In genomic region chr6:112016335-112016734, GRCh38 we compare ENCODE assay signal across 11 cellular contexts. TPM values are rescaled to one million over a fixed set of nuclear protein-coding genes. Genes with fewer than 3 reads are reported as not detected.
DNase-seq lines count a peak whose midpoint lies in the region; ATAC-seq, FAIRE-seq and TF ChIP-seq lines count a peak whose summit lies in the region.
"Had no signal": no experiment of that assay in that cellular context is flagged by ENCODE, and none has a peak within 500 bp of the region (broad histone marks: within the 10 kb centered on the region; RNA-seq: fewer than 3 reads in every experiment).

No MANE protein-coding gene starts in this region.

- H3K27me3 ChIP-seq in keratinocyte (ENCODE audit: control insufficient read depth, extremely low read depth, insufficient read depth, low read length) = no peaks in the 10 kb centered on the region
- H3K27me3 ChIP-seq in sigmoid colon = no peaks in the 10 kb centered on the region

- no peaks in the 10 kb centered on the region for H3K79me2 ChIP-seq in keratinocyte (ENCODE audit: control insufficient read depth, insufficient read depth, low read length)

- H3K4me1 ChIP-seq in keratinocyte (ENCODE audit: control insufficient read depth, extremely low read depth, insufficient read depth, low read length) (peaks cover 23% of the 10 kb centered on the region), sigmoid colon (peaks cover 0 to 40% (median 20%) of the 10 kb centered on the region in 4 donors)
- H3K4me1 ChIP-seq: A549 had no signal

- H3K27ac ChIP-seq in keratinocyte (ENCODE audit: control insufficient read depth, insufficient read depth, low read length) = peak overlapping the region; percentile 44
- peak overlapping the region in 1 of 4 donors; percentile 34 for H3K27ac ChIP-seq in sigmoid colon
- H3K27ac ChIP-seq: A549 had no signal

- H3K27ac Mint-ChIP-seq in activated T-helper 17 cell treated with anti-CD3 and anti-CD28 coated beads, Interleukin-2, amount 50 U/mL, for 72 hours = peak overlapping the region; percentile 90
- peak overlapping the region; percentile 19 for H3K27ac Mint-ChIP-seq in stimulated activated effector memory CD8-positive, alpha-beta T cell treated with anti-CD3 and anti-CD28 coated beads, Interleukin-12 subunit alpha, Interleukin-12 subunit beta, amount 100 ng/mL, for 72 hours

- dilution Hi-C loops in keratinocyte (cut with MboI; ENCODE audit: extremely low pct_ligation_motif_present, low sequenced_read_pairs) = no loop called here

- H3K9me3 ChIP-seq in keratinocyte (ENCODE audit: control insufficient read depth, low read depth, low read length) (no peaks in the 10 kb centered on the region), sigmoid colon (no peaks in the 10 kb centered on the region)
- H3K9me3 ChIP-seq: A549 had no signal

- H3K36me3 Mint-ChIP-seq in activated T-helper 17 cell treated with anti-CD3 and anti-CD28 coated beads, Interleukin-2, amount 50 U/mL, for 72 hours (ENCODE audit: low read depth) = no peaks in the 10 kb centered on the region
- H3K36me3 Mint-ChIP-seq in stimulated activated effector memory CD8-positive, alpha-beta T cell treated with anti-CD3 and anti-CD28 coated beads, Interleukin-12 subunit alpha, Interleukin-12 subunit beta, amount 100 ng/mL, for 72 hours = no peaks in the 10 kb centered on the region

- no peaks in the 10 kb centered on the region for H3K9me3 Mint-ChIP-seq in activated T-helper 17 cell treated with anti-CD3 and anti-CD28 coated beads, Interleukin-2, amount 50 U/mL, for 72 hours
- no peaks in the 10 kb centered on the region for H3K9me3 Mint-ChIP-seq in stimulated activated effector memory CD8-positive, alpha-beta T cell treated with anti-CD3 and anti-CD28 coated beads, Interleukin-12 subunit alpha, Interleukin-12 subunit beta, amount 100 ng/mL, for 72 hours

- no peak overlapping the region for H3K9ac ChIP-seq in keratinocyte (ENCODE audit: control insufficient read depth, extremely low read depth, insufficient read depth, low read length)

- intact Hi-C loops in sigmoid colon (cut with DNase I) = no loop called here

- DNase-seq in activated CD4-positive, alpha-beta T cell treated with anti-CD3 and anti-CD28 coated beads for 24 hours (ENCODE audit: low read depth in 2 of 2) = peak; percentile 53 to 55
- DNase-seq in activated CD4-positive, alpha-beta T cell treated with anti-CD3 and anti-CD28 coated beads, Interleukin-2, amount 50 U/mL, for 1 hour = no peak
- no peak for DNase-seq in keratinocyte (ENCODE audit: low read depth, low spot score)
- DNase-seq in stimulated activated effector memory CD8-positive, alpha-beta T cell treated with anti-CD3 and anti-CD28 coated beads, Interleukin-12 subunit alpha, Interleukin-12 subunit beta, amount 100 ng/mL, for 72 hours (ENCODE audit: low spot score in 2 of 2) = no peak
- no peak for DNase-seq in sigmoid colon
- no peak for DNase-seq in iPS-NIHi7 (ENCODE audit: extremely low spot score)
- no peak for DNase-seq in 8988T
- DNase-seq: effector CD8-positive, alpha-beta T cell; NCI-H1417 treated with DMSO at 0.1 percent for 48 hours had no signal

- H3K4me1 Mint-ChIP-seq in activated T-helper 17 cell treated with anti-CD3 and anti-CD28 coated beads, Interleukin-2, amount 50 U/mL, for 72 hours = peaks cover 29% of the 10 kb centered on the region
- peaks cover 36% of the 10 kb centered on the region for H3K4me1 Mint-ChIP-seq in stimulated activated effector memory CD8-positive, alpha-beta T cell treated with anti-CD3 and anti-CD28 coated beads, Interleukin-12 subunit alpha, Interleukin-12 subunit beta, amount 100 ng/mL, for 72 hours

- H3K4me3 Mint-ChIP-seq in activated T-helper 17 cell treated with anti-CD3 and anti-CD28 coated beads, Interleukin-2, amount 50 U/mL, for 72 hours = peak overlapping the region; percentile 71
- H3K4me3 Mint-ChIP-seq in stimulated activated effector memory CD8-positive, alpha-beta T cell treated with anti-CD3 and anti-CD28 coated beads, Interleukin-12 subunit alpha, Interleukin-12 subunit beta, amount 100 ng/mL, for 72 hours = peak overlapping the region; percentile 0

- no peaks in the 10 kb centered on the region for H3K36me3 ChIP-seq in keratinocyte (ENCODE audit: control insufficient read depth in 2 of 2, extremely low read depth in 1 of 2, insufficient read depth in 2 of 2, low read length in 2 of 2)
- no peaks in the 10 kb centered on the region for H3K36me3 ChIP-seq in sigmoid colon

- TF ChIP-seq CTCF in keratinocyte (optimal IDR thresholded peaks at IDR 0.05 in 1 of 3, IDR thresholded peaks at IDR 0.05 in 1 of 3, conservative IDR thresholded peaks at IDR 0.05 in 1 of 3; ENCODE audit: extremely low read depth in 1 of 3, insufficient read depth in 2 of 3, low read length in 3 of 3) (no peak), sigmoid colon (IDR thresholded peaks at IDR 0.05) (no peak)

- H3K27me3 Mint-ChIP-seq in activated T-helper 17 cell treated with anti-CD3 and anti-CD28 coated beads, Interleukin-2, amount 50 U/mL, for 72 hours = no peaks in the 10 kb centered on the region

- H3K4me3 ChIP-seq in keratinocyte (ENCODE audit: control insufficient read depth in 2 of 3, extremely low read depth in 1 of 3, insufficient read depth in 2 of 3, low read depth in 1 of 3, low read length in 3 of 3) (no peak overlapping the region), sigmoid colon (no peak overlapping the region)
- H3K4me3 ChIP-seq: A549 had no signal

- H3K9me1 ChIP-seq in keratinocyte (ENCODE audit: control insufficient read depth, extremely low read depth, insufficient read depth, low read length) = no peaks in the 10 kb centered on the region

- 73 to 77% methylated on average over 6 of the region's 6 CpGs for WGBS in sigmoid colon, 2 donors

- H2AFZ ChIP-seq in keratinocyte (ENCODE audit: control insufficient read depth, low read length) = peak overlapping the region; percentile 56

- ATAC-seq in activated T-helper 17 cell treated with anti-CD3 and anti-CD28 coated beads, Interleukin-2, amount 50 U/mL, for 72 hours (replicated peaks) = peak; percentile 86
- ATAC-seq in stimulated activated effector memory CD8-positive, alpha-beta T cell treated with anti-CD3 and anti-CD28 coated beads, Interleukin-12 subunit alpha, Interleukin-12 subunit beta, amount 100 ng/mL, for 72 hours = peak; percentile 81
- ATAC-seq: A549 had no signal

- FAIRE-seq in keratinocyte (lab: Jason Lieb, UNC) = peak; percentile 56
- FAIRE-seq: A549 had no signal

- TF ChIP-seq POLR2A in sigmoid colon (IDR thresholded peaks at IDR 0.05) = no peak

- TF ChIP-seq EP300 in sigmoid colon (IDR thresholded peaks at IDR 0.05) = no peak

- H3K4me2 ChIP-seq in keratinocyte (ENCODE audit: control insufficient read depth, extremely low read depth, insufficient read depth, low read depth, low read length) = no peak overlapping the region
- H3K4me2 ChIP-seq: A549 had no signal

- no peaks in the 10 kb centered on the region for H4K20me1 ChIP-seq in keratinocyte (ENCODE audit: control insufficient read depth, extremely low read depth, insufficient read depth, low read length)

RNA-seq across cellular contexts. Expression of gene CCN6, which starts 37.6 kb away (rescaled TPM):
- under 1 TPM in 1 of 2 donors, not detected in 1; 0.66 TPM for total RNA-seq in activated T-helper 17 cell treated with anti-CD3 and anti-CD28 coated beads, Interleukin-2, amount 50 U/mL, for 72 hours
- polyA plus RNA-seq in keratinocyte (0.46 to 0.90 TPM (median 0.50 TPM) in 3 replicates), sigmoid colon (not detected)
- 1.3 TPM for polyA plus RNA-seq in keratinocyte (2011; ENCODE audit: low read depth)
- polyA plus RNA-seq in keratinocyte (2011; cell fraction: cytosol; rRNA removed) = 0.31 and 0.43 TPM in 2 replicates
- polyA plus RNA-seq in keratinocyte (2011; cell fraction: nucleus; rRNA removed) = 0.19 and 0.76 TPM in 2 replicates
- polyA plus RNA-seq in keratinocyte (2012; ENCODE audit: low replicate concordance) = 0.63 and 0.80 TPM in 2 replicates
- polyA minus RNA-seq in keratinocyte = 0.13 to 0.77 TPM in 2 of 3 replicates, not detected in the other
- not detected for polyA minus RNA-seq in keratinocyte (2011; cell fraction: cytosol; rRNA and poly(A)+ RNA removed)
- polyA minus RNA-seq in keratinocyte (2011; cell fraction: nucleus; rRNA and poly(A)+ RNA removed) = 0.31 TPM in 1 of 2 replicates, not detected in the other
- not detected for total RNA-seq in sigmoid colon
- polyA plus RNA-seq: A549 had no signal

Comparison
In these comparisons a context has a peak if more than half of its experiments do, and no peak if none do; other contexts are left out.
1. DNase-seq: peak in activated CD4-positive, alpha-beta T cell treated with anti-CD3 and anti-CD28 coated beads for 24 hours (2 of 2); none in activated CD4-positive, alpha-beta T cell treated with anti-CD3 and anti-CD28 coated beads, Interleukin-2, amount 50 U/mL, for 1 hour (single experiment), keratinocyte (single experiment), stimulated activated effector memory CD8-positive, alpha-beta T cell treated with anti-CD3 and anti-CD28 coated beads, Interleukin-12 subunit alpha, Interleukin-12 subunit beta, amount 100 ng/mL, for 72 hours (0 of 2), sigmoid colon (single experiment), iPS-NIHi7 (single experiment) and 8988T (single experiment).